In genomic region chr2:177264539-177265385, GRCh38 we compare ENCODE assay signal across 8 cellular contexts. TPM values are rescaled to one million over a fixed set of nuclear protein-coding genes. Genes with fewer than 3 reads are reported as not detected.
A peak's percentile ranks its signal among the peaks of the same experiment; 100 is the strongest.
DNase-seq lines count a peak whose midpoint lies in the region; ATAC-seq and TF ChIP-seq lines count a peak whose summit lies in the region.

TSS of gene NFE2L2 (minus strand) at chr2:177264727. CDS start at chr2:177264576, 151 bp downstream.

- H3K4me1 Mint-ChIP-seq in WTC11: peaks cover 38% of the 10 kb centered on the region

- peaks cover 46% of the 10 kb centered on the region for H3K79me2 ChIP-seq in mammary epithelial cell (ENCODE audit: insufficient read depth, low read length)

- POLR2A ChIA-PET in AG04450 (lab: Yijun Ruan, JAX) (interaction anchor here (0.7 to 3.1 kb wide), 26 partner anchors 9 to 176 kb away, joined by 3 to 25 read pairs (median 5); partner anchors contain the start of gene HNRNPA3), WTC11 (lab: Charles Lee) (interaction anchor here (0.6 to 2.6 kb wide), 11 partner anchors 8 to 499 kb away, joined by 3 to 14 read pairs (median 5); partner anchors contain the start of genes AGPS and HNRNPA3)

- H3K4me3 ChIP-seq in AG04450 (ENCODE audit: low read depth, low read length): peak within 1 kb of the TSS; percentile 80
- H3K4me3 ChIP-seq in mammary epithelial cell (replicated peaks in 1 of 3; ENCODE audit: insufficient read depth in 1 of 3, low read depth in 2 of 3, low read length in 3 of 3): peak within 1 kb of the TSS; percentile 86 to 100 (median 95)
- peak within 1 kb of the TSS; percentile 66 to 98 (median 74) for H3K4me3 ChIP-seq in skin epidermis

- TSS peak; percentile 77 for BruUV-seq in mammary epithelial cell (replicated peaks; lab: Mats Ljungman, UMichigan)

- H3K27me3 ChIP-seq in AG04450 (ENCODE audit: control insufficient read depth, insufficient read depth, low read length): no peaks in the 10 kb centered on the region
- no peaks in the 10 kb centered on the region for H3K27me3 ChIP-seq in mammary epithelial cell (ENCODE audit: insufficient read depth, low read length)

- intact Hi-C loops in mammary epithelial cell (cut with micrococcal nuclease): loop anchor here (1.0 to 5.0 kb wide), 3 partner anchors 11 to 460 kb away; no protein-coding TSS in a partner anchor

- H4K20me1 ChIP-seq in mammary epithelial cell (ENCODE audit: insufficient read depth, low read length): peaks cover 5% of the 10 kb centered on the region

- H3K27ac ChIP-seq in AG04450 (ENCODE audit: low read depth, low read length): peak within 1 kb of the TSS; percentile 99
- H3K27ac ChIP-seq in mammary epithelial cell (ENCODE audit: insufficient read depth, low read depth, low read length): peak within 1 kb of the TSS; percentile 91
- peak within 1 kb of the TSS; percentile 94 to 100 (median 99) for H3K27ac ChIP-seq in skin epidermis

- H3K4me2 ChIP-seq in mammary epithelial cell (ENCODE audit: insufficient read depth, low read depth, low read length): peak within 1 kb of the TSS; percentile 90

- no peak for TF ChIP-seq CTCF in AG04450 (IDR thresholded peaks at IDR 0.05; ENCODE audit: low read depth, low read length)
- no peak for TF ChIP-seq CTCF in WTC11 (IDR thresholded peaks at IDR 0.05)
- TF ChIP-seq CTCF in mammary epithelial cell (conservative IDR thresholded peaks at IDR 0.05 in 1 of 2, IDR thresholded peaks at IDR 0.05 in 1 of 2; ENCODE audit: extremely low read depth in 1 of 2, insufficient read depth in 1 of 2, low read depth in 1 of 2, low read length in 2 of 2): no peak

- peak within 1 kb of the TSS; percentile 70 for H3K27ac Mint-ChIP-seq in WTC11

- no peaks in the 10 kb centered on the region for H3K36me3 ChIP-seq in mammary epithelial cell (ENCODE audit: insufficient read depth, low read length)

- no peaks in the 10 kb centered on the region for H3K36me3 Mint-ChIP-seq in WTC11

- H3K9me3 Mint-ChIP-seq in WTC11: no peaks in the 10 kb centered on the region

- in situ Hi-C loops in mammary epithelial cell (cut with MboI; ENCODE audit: low sequenced_read_pairs in 2 of 2): loop anchor here (5.0 to 10.0 kb wide), 3 partner anchors 60 to 100 kb away; no protein-coding TSS in a partner anchor

- H3K4me1 ChIP-seq in mammary epithelial cell (ENCODE audit: insufficient read depth, low read length): peaks cover 37% of the 10 kb centered on the region

- dilution Hi-C loops in mammary epithelial cell (cut with HindIII; ENCODE audit: low sequenced_read_pairs): no loop called here

- peak within 1 kb of the TSS; percentile 84 for H3K4me3 Mint-ChIP-seq in WTC11

- DNase-seq in AG04450 (ENCODE audit: low read depth, low spot score): peak; percentile 83
- DNase-seq in NCI-H2227 treated with DMSO at 0.1 percent for 48 hours (lab: John Stamatoyannopoulos, UW): peak; percentile 89
- DNase-seq in WTC11 (ENCODE audit: low spot score): peak; percentile 72
- peak; percentile 92 for DNase-seq in mammary epithelial cell
- peak; percentile 94 for DNase-seq in iPS-NIHi11 (ENCODE audit: low spot score)

- peak within 1 kb of the TSS; percentile 81 for H2AFZ ChIP-seq in mammary epithelial cell (ENCODE audit: low read depth, low read length)

- H3K9me3 ChIP-seq in AG04450 (ENCODE audit: control insufficient read depth, insufficient read depth, low read length): peaks cover 3% of the 10 kb centered on the region; the same call in 1 of the 2 replicates
- no peaks in the 10 kb centered on the region for H3K9me3 ChIP-seq in mammary epithelial cell (replicated peaks; ENCODE audit: insufficient read depth, low read length)

- H3K9ac ChIP-seq in mammary epithelial cell (ENCODE audit: insufficient read depth, low read length): peak within 1 kb of the TSS; percentile 93

- 7% methylated on average over 15 of the region's 80 CpGs for WGBS in mammary epithelial cell (ENCODE audit: low coverage, missing lambda C conversion rate)

- peak; percentile 66 for ATAC-seq in GM18907 (IDR thresholded peaks at IDR 0.05; ENCODE audit: unreplicated experiment)
- peak; percentile 57 for ATAC-seq in HG03135 (IDR thresholded peaks at IDR 0.05; ENCODE audit: unreplicated experiment)
- peak; percentile 68 for ATAC-seq in WTC11

- CTCF ChIA-PET in AG04450 (lab: Charles Lee) (interaction anchor here (0.6 to 4.8 kb wide), 15 partner anchors 9 to 1276 kb away, joined by 3 to 61 read pairs (median 5); no protein-coding TSS in a partner anchor), WTC11 (lab: Charles Lee) (interaction anchor here (0.6 to 4.8 kb wide), 13 partner anchors 10 to 151 kb away, joined by 3 to 34 read pairs (median 4); partner anchors contain the start of gene HNRNPA3), mammary epithelial cell (lab: Charles Lee; ENCODE audit: low non-redundant PET) (interaction anchor here (0.6 kb wide), 1 partner anchor 18 kb away, joined by 3 read pairs; no protein-coding TSS in a partner anchor)

- no peaks in the 10 kb centered on the region for H3K27me3 Mint-ChIP-seq in WTC11 (ENCODE audit: low read depth)

TF ChIP-seq in WTC11, 78 proteins besides CTCF, POLR2A, EP300 and RAD21 (continues in another document):
- TF ChIP-seq JUN (CRISPR knock-in tag; IDR thresholded peaks at IDR 0.05): no peak
- no peak for TF ChIP-seq ATF6 (CRISPR knock-in tag; IDR thresholded peaks at IDR 0.05)
- TF ChIP-seq FOXK1 (CRISPR knock-in tag; IDR thresholded peaks at IDR 0.05): no peak
- TF ChIP-seq SMAD4 (CRISPR knock-in tag; IDR thresholded peaks at IDR 0.05): no peak
- TF ChIP-seq, protein P1, sequence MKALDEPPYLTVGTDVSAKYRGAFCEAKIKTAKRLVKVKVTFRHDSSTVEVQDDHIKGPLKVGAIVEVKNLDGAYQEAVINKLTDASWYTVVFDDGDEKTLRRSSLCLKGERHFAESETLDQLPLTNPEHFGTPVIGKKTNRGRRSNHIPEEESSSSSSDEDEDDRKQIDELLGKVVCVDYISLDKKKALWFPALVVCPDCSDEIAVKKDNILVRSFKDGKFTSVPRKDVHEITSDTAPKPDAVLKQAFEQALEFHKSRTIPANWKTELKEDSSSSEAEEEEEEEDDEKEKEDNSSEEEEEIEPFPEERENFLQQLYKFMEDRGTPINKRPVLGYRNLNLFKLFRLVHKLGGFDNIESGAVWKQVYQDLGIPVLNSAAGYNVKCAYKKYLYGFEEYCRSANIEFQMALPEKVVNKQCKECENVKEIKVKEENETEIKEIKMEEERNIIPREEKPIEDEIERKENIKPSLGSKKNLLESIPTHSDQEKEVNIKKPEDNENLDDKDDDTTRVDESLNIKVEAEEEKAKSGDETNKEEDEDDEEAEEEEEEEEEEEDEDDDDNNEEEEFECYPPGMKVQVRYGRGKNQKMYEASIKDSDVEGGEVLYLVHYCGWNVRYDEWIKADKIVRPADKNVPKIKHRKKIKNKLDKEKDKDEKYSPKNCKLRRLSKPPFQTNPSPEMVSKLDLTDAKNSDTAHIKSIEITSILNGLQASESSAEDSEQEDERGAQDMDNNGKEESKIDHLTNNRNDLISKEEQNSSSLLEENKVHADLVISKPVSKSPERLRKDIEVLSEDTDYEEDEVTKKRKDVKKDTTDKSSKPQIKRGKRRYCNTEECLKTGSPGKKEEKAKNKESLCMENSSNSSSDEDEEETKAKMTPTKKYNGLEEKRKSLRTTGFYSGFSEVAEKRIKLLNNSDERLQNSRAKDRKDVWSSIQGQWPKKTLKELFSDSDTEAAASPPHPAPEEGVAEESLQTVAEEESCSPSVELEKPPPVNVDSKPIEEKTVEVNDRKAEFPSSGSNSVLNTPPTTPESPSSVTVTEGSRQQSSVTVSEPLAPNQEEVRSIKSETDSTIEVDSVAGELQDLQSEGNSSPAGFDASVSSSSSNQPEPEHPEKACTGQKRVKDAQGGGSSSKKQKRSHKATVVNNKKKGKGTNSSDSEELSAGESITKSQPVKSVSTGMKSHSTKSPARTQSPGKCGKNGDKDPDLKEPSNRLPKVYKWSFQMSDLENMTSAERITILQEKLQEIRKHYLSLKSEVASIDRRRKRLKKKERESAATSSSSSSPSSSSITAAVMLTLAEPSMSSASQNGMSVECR (CRISPR knock-in tag; IDR thresholded peaks at IDR 0.05; ENCODE audit: borderline replicate concordance): no peak
- TF ChIP-seq MXD4 (CRISPR knock-in tag; IDR thresholded peaks at IDR 0.05; ENCODE audit: borderline replicate concordance): no peak
- TF ChIP-seq GTF2I (CRISPR knock-in tag; conservative IDR thresholded peaks at IDR 0.05): no peak

RNA-seq across cellular contexts. Expression of gene NFE2L2, which starts in this region (rescaled TPM):
- polyA plus RNA-seq in AG04450 (2011; rRNA removed) (227 and 321 TPM in 2 replicates), mammary epithelial cell (107 TPM)
- polyA minus RNA-seq in AG04450 (2011; rRNA and poly(A)+ RNA removed): 292 and 300 TPM in 2 replicates
- total RNA-seq in WTC11 (2021) (21.4 to 26.3 TPM (median 22.7 TPM) in 3 replicates), mammary epithelial cell (100 to 1,000 TPM in 1 of 2 donors, 10 to 100 TPM in 1; 88.7 to 112 TPM)
- polyA minus RNA-seq in mammary epithelial cell: 116 TPM

Comparison
In these comparisons a context has a peak if more than half of its experiments do, and no peak if none do; other contexts are left out.
1. Peak in every context shown above with its lines: DNase-seq, ATAC-seq, H3K4me3 ChIP-seq and H3K27ac ChIP-seq.